21 cellular contexts compared by ENCODE assay signal in the genomic region with DNA sequence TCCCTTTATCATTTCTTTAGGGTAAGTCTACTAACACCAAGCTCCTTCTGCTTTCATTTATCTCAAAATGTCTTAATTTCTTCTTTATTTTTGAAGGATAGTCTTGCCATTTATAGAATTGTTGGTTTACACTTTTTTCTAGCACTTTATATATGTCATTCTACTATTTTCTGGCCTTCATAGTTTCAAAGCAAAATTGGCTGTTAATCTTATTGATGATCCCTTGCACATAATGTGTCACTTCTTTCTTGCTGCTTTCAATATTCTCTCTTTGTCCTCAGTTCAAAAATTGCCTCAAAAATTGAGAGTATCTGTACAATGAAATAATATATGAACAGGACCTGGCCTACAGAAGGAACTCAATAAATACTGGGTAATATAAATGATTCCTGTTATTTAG. TPM values are rescaled to one million over a fixed set of nuclear protein-coding genes. Genes with fewer than 3 reads are reported as not detected.
A peak's percentile ranks its signal among the peaks of the same experiment; 100 is the strongest.
DNase-seq lines count a peak whose midpoint lies in the region; ATAC-seq, FAIRE-seq and TF ChIP-seq lines count a peak whose summit lies in the region.
"Had no signal": no experiment of that assay in that cellular context is flagged by ENCODE, and none has a peak within 500 bp of the region (broad histone marks: within the 10 kb centered on the region; RNA-seq: fewer than 3 reads in every experiment).

No MANE protein-coding gene starts in this region.

- no peak overlapping the region for H3K4me3 Mint-ChIP-seq in WTC11
- H3K4me3 Mint-ChIP-seq: CD4-positive, CD25-positive, alpha-beta regulatory T cell; CD8-positive, alpha-beta memory T cell; H9 had no signal

- POLR2A ChIA-PET in HCT116 (lab: Charles Lee) (no interaction called here), WTC11 (lab: Charles Lee) (no interaction called here)

- H3K9ac ChIP-seq in HCT116 (ENCODE audit: low read length) = no peak overlapping the region

- H3K27me3 Mint-ChIP-seq in WTC11 (ENCODE audit: low read depth) = no peaks in the 10 kb centered on the region
- H3K27me3 Mint-ChIP-seq: CD4-positive, CD25-positive, alpha-beta regulatory T cell had no signal

- no peak overlapping the region for H3K4me3 ChIP-seq in HCT116 (replicated peaks in 1 of 2; ENCODE audit: low read depth in 1 of 2, low read length in 2 of 2)
- no peak overlapping the region for H3K4me3 ChIP-seq in MG63

- TF ChIP-seq RAD21 in HCT116 (IDR thresholded peaks at IDR 0.05; ENCODE audit: low read depth) = no peak

- intact Hi-C loops in HCT116 (cut with micrococcal nuclease) = no loop called here

- no peaks in the 10 kb centered on the region for H3K27me3 ChIP-seq in HCT116 (ENCODE audit: insufficient read depth, low read length)
- no peaks in the 10 kb centered on the region for H3K27me3 ChIP-seq in MG63
- H3K27me3 ChIP-seq: BE2C had no signal

- H2AFZ ChIP-seq in HCT116 (ENCODE audit: low read depth, low read length, poor library complexity, severe bottlenecking) = no peak overlapping the region

- H3K79me2 ChIP-seq in HCT116 (ENCODE audit: insufficient read depth, low read length) = no peaks in the 10 kb centered on the region

- peaks cover 58% of the 10 kb centered on the region for H3K9me3 Mint-ChIP-seq in WTC11

- no peak overlapping the region for H3K4me2 ChIP-seq in HCT116 (ENCODE audit: low read length)

- no peaks in the 10 kb centered on the region for H3K9me2 ChIP-seq in HCT116 (ENCODE audit: insufficient read depth)

- no peak overlapping the region for H3K27ac Mint-ChIP-seq in WTC11
- H3K27ac Mint-ChIP-seq: CD4-positive, CD25-positive, alpha-beta regulatory T cell; H9 had no signal

- H3K9me3 ChIP-seq in HCT116 (ENCODE audit: control insufficient read depth in 1 of 2, insufficient read depth in 1 of 2, low read depth in 1 of 2, low read length in 2 of 2) (peaks cover 4 to 7% of the 10 kb centered on the region in 2 experiments; a peak in 2 of 4 replicates), MG63 (peaks cover 26% of the 10 kb centered on the region)
- H3K9me3 ChIP-seq: BE2C had no signal

- FAIRE-seq in GM12892 (lab: Jason Lieb, UNC) = peak; percentile 38
- FAIRE-seq: A204.1, H1 had no signal

- H3K36me3 Mint-ChIP-seq in WTC11 = peaks cover 37% of the 10 kb centered on the region

- no TSS peak for BruUV-seq in HCT116 (replicated peaks; lab: Mats Ljungman, UMichigan)

- no peaks in the 10 kb centered on the region for H4K20me1 ChIP-seq in HCT116 (ENCODE audit: insufficient read depth)

- TF ChIP-seq POLR2A in GM12892 (IDR thresholded peaks at IDR 0.05; ENCODE audit: low read depth, low read length) (no peak), HCT116 (IDR thresholded peaks at IDR 0.05; ENCODE audit: borderline replicate concordance, extremely low read depth, insufficient read depth, insufficient read length) (no peak)

- no peak for TF ChIP-seq CTCF in HCT116 (IDR thresholded peaks at IDR 0.05 in 2 of 3, conservative IDR thresholded peaks at IDR 0.05 in 1 of 3; ENCODE audit: borderline replicate concordance in 1 of 3, insufficient read depth in 1 of 3, low read depth in 2 of 3, low read length in 2 of 3)
- no peak for TF ChIP-seq CTCF in WTC11 (IDR thresholded peaks at IDR 0.05)

- DNase-seq in GM12892 (ENCODE audit: insufficient read length) (no peak), HCT116 (ENCODE audit: low read depth, low spot score) (no peak), WTC11 (ENCODE audit: low spot score) (no peak), MG63 (no peak), NCI-H1436 (lab: John Stamatoyannopoulos, UW) (no peak)
- DNase-seq: ACHN; BE2C; C1 segment of cervical spinal cord; CD4-positive, CD25-positive, alpha-beta regulatory T cell; CD8-positive, alpha-beta memory T cell; COR-L47; DMS 273 treated with DMSO at 0.1 percent for 48 hours; DMS53; DND-41; H9; IMR-90; KBM-7 had no signal

- H3K36me3 ChIP-seq in HCT116 (ENCODE audit: control insufficient read depth in 1 of 2, insufficient read depth in 2 of 2, low read length in 2 of 2) = no peaks in the 10 kb centered on the region
- H3K36me3 ChIP-seq in MG63 = no peaks in the 10 kb centered on the region
- H3K36me3 ChIP-seq: BE2C had no signal

- no peaks in the 10 kb centered on the region; a peak in 2 of 4 replicates for H3K4me1 ChIP-seq in HCT116 (ENCODE audit: control insufficient read depth in 1 of 2, insufficient read depth in 2 of 2, low read length in 2 of 2)
- H3K4me1 ChIP-seq: BE2C had no signal

- H3K4me1 Mint-ChIP-seq in WTC11 = no peaks in the 10 kb centered on the region
- H3K4me1 Mint-ChIP-seq: H9 had no signal

- RAD21 ChIA-PET in HCT116 (lab: Charles Lee; ENCODE audit: low non-redundant PET in 1 of 2, low total read pairs in 2 of 2, uncharacterized antibody in 2 of 2, unreplicated experiment in 2 of 2) = no interaction called here

- no peak overlapping the region for H3K27ac ChIP-seq in HCT116 (ENCODE audit: low read depth, low read length)
- H3K27ac ChIP-seq: HL-60 had no signal

- ATAC-seq in HCT116 = no peak
- ATAC-seq in WTC11 = no peak
- ATAC-seq in HG03439 (IDR thresholded peaks at IDR 0.05; ENCODE audit: unreplicated experiment) = no peak

- CTCF ChIA-PET in HCT116 (lab: Charles Lee) = no interaction called here
- CTCF ChIA-PET in WTC11 (lab: Charles Lee) = no interaction called here

TF ChIP-seq in HCT116, 20 proteins besides CTCF, POLR2A, EP300 and RAD21 (continues in another document):
- TF ChIP-seq ZNF274 (IDR thresholded peaks at IDR 0.05; ENCODE audit: low read depth, low read length) (no peak), CBX3 (IDR thresholded peaks at IDR 0.05; ENCODE audit: low read depth) (peak; percentile 84), SRF (IDR thresholded peaks at IDR 0.05; ENCODE audit: low read depth) (no peak), TCF7L2 (IDR thresholded peaks at IDR 0.05; ENCODE audit: borderline replicate concordance, extremely low read depth, insufficient read depth, insufficient read length) (no peak), EZH2 (IDR thresholded peaks at IDR 0.05) (no peak), JUND (IDR thresholded peaks at IDR 0.05) (no peak)
- TF ChIP-seq, protein P1, sequence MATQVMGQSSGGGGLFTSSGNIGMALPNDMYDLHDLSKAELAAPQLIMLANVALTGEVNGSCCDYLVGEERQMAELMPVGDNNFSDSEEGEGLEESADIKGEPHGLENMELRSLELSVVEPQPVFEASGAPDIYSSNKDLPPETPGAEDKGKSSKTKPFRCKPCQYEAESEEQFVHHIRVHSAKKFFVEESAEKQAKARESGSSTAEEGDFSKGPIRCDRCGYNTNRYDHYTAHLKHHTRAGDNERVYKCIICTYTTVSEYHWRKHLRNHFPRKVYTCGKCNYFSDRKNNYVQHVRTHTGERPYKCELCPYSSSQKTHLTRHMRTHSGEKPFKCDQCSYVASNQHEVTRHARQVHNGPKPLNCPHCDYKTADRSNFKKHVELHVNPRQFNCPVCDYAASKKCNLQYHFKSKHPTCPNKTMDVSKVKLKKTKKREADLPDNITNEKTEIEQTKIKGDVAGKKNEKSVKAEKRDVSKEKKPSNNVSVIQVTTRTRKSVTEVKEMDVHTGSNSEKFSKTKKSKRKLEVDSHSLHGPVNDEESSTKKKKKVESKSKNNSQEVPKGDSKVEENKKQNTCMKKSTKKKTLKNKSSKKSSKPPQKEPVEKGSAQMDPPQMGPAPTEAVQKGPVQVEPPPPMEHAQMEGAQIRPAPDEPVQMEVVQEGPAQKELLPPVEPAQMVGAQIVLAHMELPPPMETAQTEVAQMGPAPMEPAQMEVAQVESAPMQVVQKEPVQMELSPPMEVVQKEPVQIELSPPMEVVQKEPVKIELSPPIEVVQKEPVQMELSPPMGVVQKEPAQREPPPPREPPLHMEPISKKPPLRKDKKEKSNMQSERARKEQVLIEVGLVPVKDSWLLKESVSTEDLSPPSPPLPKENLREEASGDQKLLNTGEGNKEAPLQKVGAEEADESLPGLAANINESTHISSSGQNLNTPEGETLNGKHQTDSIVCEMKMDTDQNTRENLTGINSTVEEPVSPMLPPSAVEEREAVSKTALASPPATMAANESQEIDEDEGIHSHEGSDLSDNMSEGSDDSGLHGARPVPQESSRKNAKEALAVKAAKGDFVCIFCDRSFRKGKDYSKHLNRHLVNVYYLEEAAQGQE (IDR thresholded peaks at IDR 0.05; ENCODE audit: low read depth) = no peak

TF ChIP-seq in WTC11, 78 proteins besides CTCF, POLR2A, EP300 and RAD21:
- TF ChIP-seq NR1H2 (CRISPR knock-in tag; IDR thresholded peaks at IDR 0.05) = no peak
- peak; percentile 93 for TF ChIP-seq ZNF317 (CRISPR knock-in tag; IDR thresholded peaks at IDR 0.05; ENCODE audit: borderline replicate concordance, low read depth)
TF ChIP-seq in WTC11: peak in this region for 1.

RNA-seq across cellular contexts. Expression of a gene that starts 7.9 kb away (rescaled TPM):
- polyA plus RNA-seq in GM12892 (2012; ENCODE audit: missing spikeins) = 75.2 TPM
- total RNA-seq in HCT116 (2021; ENCODE audit: unreplicated experiment) (52.5 TPM), WTC11 (2021) (16.7 to 24.5 TPM (median 22.3 TPM) in 3 replicates)
- polyA plus RNA-seq in HCT116 (2012) = 20.7 and 34.5 TPM in 2 replicates
- 28.1 and 30.7 TPM in 2 replicates for total RNA-seq in MG63 (2014; rRNA removed; shearing (Covaris generic); ENCODE audit: low replicate concordance)
